8 cellular contexts compared by ENCODE assay signal in genomic region chr12:110613771-110614684, GRCh38.
DNase-seq lines count a peak whose midpoint lies in the region; ATAC-seq and TF ChIP-seq lines count a peak whose summit lies in the region.

TSS of gene TCTN1 (plus strand) at chr12:110614129. CDS start at chr12:110614183, 54 bp downstream.

- DNase-seq in AG10803 (ENCODE audit: low read depth), result peak; percentile 94
- peak; percentile 57 to 94 for DNase-seq in NCI-H446 (lab: John Stamatoyannopoulos, UW)
- peak; percentile 97 for DNase-seq in activated CD4-positive, CD25-positive, alpha-beta regulatory T cell treated with anti-CD3 and anti-CD28 coated beads, Interleukin-2, amount 50 U/mL, for 72 hours
- DNase-seq in cerebellar cortex (ENCODE audit: low spot score), result peak; percentile 93
- peak; percentile 96 for DNase-seq in iris pigment epithelial cell (ENCODE audit: low read depth)
- DNase-seq in stimulated activated CD4-positive, alpha-beta T cell treated with anti-CD3 and anti-CD28 coated beads, Interleukin-12 subunit alpha, Interleukin-12 subunit beta, amount 100 ng/mL, for 24 hours (ENCODE audit: low read depth in 2 of 2), result peak; percentile 94 to 98

- ATAC-seq in GM19035 (IDR thresholded peaks at IDR 0.05; ENCODE audit: unreplicated experiment) (peak; percentile 96), HG03354 (IDR thresholded peaks at IDR 0.05; ENCODE audit: poor library complexity, severe bottlenecking, unreplicated experiment) (peak; percentile 94)

- TF ChIP-seq CTCF in AG10803 (conservative IDR thresholded peaks at IDR 0.05; ENCODE audit: low read length), result 0 out of 2 replicates have a peak, but pooled peaks have one; percentile 9

- H3K4me3 ChIP-seq in AG10803 (ENCODE audit: low read length), result peak within 1 kb of the TSS; percentile 87

Comparison
In these comparisons a context has a peak if more than half of its experiments do, and no peak if none do; other contexts are left out.
1. Peak in every context shown above with its lines: DNase-seq, ATAC-seq and H3K4me3 ChIP-seq.